Comparison of ENCODE assay signal across 1 cellular context in the genomic region with DNA sequence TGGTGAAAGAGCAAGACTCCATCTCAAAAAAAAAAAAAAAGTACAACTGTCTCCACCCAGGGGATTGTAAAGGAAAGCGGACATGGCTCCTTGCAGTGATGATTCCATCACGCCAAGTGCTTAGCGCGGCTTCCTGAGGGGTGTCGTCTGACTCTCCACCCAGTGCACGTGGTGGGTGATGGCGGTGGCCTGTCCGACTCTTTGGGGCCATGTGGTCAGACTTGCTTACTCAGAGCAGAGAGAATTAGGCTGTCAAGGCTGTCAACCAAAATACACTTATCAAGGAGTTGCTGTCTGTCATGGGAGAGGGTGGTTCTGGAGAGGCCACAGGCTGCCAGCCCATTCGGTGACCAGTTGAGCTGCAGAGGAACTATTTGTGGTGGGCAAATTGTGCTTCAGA.
TF ChIP-seq lines count a peak whose summit lies in the region.

No MANE protein-coding gene starts in this region.

TF ChIP-seq in IMR-90, 13 proteins besides CTCF, POLR2A, EP300 and RAD21 (continued from another document):
- TF ChIP-seq, protein P1, sequence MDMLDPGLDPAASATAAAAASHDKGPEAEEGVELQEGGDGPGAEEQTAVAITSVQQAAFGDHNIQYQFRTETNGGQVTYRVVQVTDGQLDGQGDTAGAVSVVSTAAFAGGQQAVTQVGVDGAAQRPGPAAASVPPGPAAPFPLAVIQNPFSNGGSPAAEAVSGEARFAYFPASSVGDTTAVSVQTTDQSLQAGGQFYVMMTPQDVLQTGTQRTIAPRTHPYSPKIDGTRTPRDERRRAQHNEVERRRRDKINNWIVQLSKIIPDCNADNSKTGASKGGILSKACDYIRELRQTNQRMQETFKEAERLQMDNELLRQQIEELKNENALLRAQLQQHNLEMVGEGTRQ (IDR thresholded peaks at IDR 0.05; ENCODE audit: low read depth, low read length), result no peak
- TF ChIP-seq ELK1 (IDR thresholded peaks at IDR 0.05; ENCODE audit: borderline replicate concordance, low read depth, low read length), result no peak
- TF ChIP-seq CHD1 (IDR thresholded peaks at IDR 0.05; ENCODE audit: low read depth, low read length), result no peak
